ENCODE assay signal across 16 cellular contexts in the genomic region with DNA sequence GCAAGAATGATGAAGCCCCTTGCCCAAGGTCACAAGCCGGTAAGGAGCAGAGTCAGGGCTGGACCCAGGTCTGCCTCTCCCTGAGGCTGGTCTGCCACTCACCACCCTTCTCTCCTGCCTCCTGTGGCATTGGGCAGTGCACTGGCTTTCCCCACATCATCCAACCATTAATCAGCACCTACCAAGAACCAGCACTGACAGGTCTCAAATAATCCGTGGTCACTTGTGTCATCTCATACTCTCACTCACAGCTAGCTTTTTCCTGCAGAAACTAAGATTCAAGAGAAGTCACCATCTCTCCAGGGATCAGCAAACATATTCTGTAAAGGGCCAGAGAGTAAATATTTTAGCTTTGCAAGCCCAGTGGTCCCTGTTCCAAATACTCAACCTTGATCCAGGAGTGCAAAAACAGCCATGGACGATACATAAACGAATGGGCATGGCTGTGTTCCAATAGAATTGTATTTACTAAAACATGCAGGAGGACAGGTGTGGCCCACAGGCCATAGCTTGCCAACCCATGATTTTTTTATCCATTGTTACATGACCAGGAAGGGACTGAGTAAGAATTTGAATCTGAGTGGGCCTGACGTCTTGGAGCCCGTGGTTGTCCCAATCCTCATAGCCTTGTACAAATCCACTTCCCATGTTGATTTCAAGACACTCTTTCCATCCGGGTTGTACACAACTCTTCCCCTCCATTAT.
DNase-seq lines count a peak whose midpoint lies in the region; ATAC-seq, FAIRE-seq and TF ChIP-seq lines count a peak whose summit lies in the region.
"Had no signal": no experiment of that assay in that cellular context is flagged by ENCODE, and none has a peak within 500 bp of the region (broad histone marks: within the 10 kb centered on the region; RNA-seq: fewer than 3 reads in every experiment).

No MANE protein-coding gene starts in this region.

- H3K9me3 ChIP-seq in breast epithelium = no peaks in the 10 kb centered on the region

- CTCF ChIA-PET in MCF 10A (lab: Yijun Ruan, JAX) = interaction anchor here (0.5 to 0.7 kb wide), 3 partner anchors 163 to 941 kb away, joined by 3 read pairs; no protein-coding TSS in a partner anchor

- DNase-seq in MCF 10A (ENCODE audit: unreplicated experiment) (peak; percentile 33), breast epithelium (ENCODE audit: low spot score in 2 of 2) (no peak), bronchial epithelial cell (ENCODE audit: low read depth) (peak; percentile 82), posterior vena cava (ENCODE audit: low spot score) (peak; percentile 22), NCI-H1105 treated with DMSO at 0.1 percent for 48 hours (lab: John Stamatoyannopoulos, UW) (no peak)
- DNase-seq: 8988T, AML-193, DMS53, GF-D8, GM23248, H9 had no signal

- ATAC-seq in esophagus mucosa (peak; percentile 63), GM19455 (IDR thresholded peaks at IDR 0.05; ENCODE audit: unreplicated experiment) (no peak), HG02588 (IDR thresholded peaks at IDR 0.05; ENCODE audit: unreplicated experiment) (no peak)

- no TSS peak for BruUV-seq in MCF 10A (replicated peaks; lab: Mats Ljungman, UMichigan)

- H3K27me3 ChIP-seq in breast epithelium (peaks cover 0 to 5% of the 10 kb centered on the region in 2 donors), bronchial epithelial cell (ENCODE audit: control insufficient read depth, insufficient read depth, low read length) (no peaks in the 10 kb centered on the region)
- H3K27me3 ChIP-seq: BLaER1 had no signal

- no peaks in the 10 kb centered on the region for H3K4me1 ChIP-seq in breast epithelium

- TF ChIP-seq CTCF in MCF 10A (IDR thresholded peaks at IDR 0.05; ENCODE audit: unreplicated experiment) (no peak), breast epithelium (IDR thresholded peaks at IDR 0.05) (no peak), bronchial epithelial cell (IDR thresholded peaks at IDR 0.05; ENCODE audit: insufficient read depth, low read length, severe bottlenecking) (no peak)

- no peak overlapping the region for H3K27ac Mint-ChIP-seq in MCF 10A (ENCODE audit: low read depth, unreplicated experiment)
- H3K27ac Mint-ChIP-seq: H9 had no signal

- FAIRE-seq in bronchial epithelial cell (lab: Jason Lieb, UNC) = peak; percentile 36
- FAIRE-seq: GM19239 had no signal

- no peaks in the 10 kb centered on the region for H3K36me3 Mint-ChIP-seq in MCF 10A (ENCODE audit: insufficient read depth, unreplicated experiment)

- no peak overlapping the region for H3K4me3 Mint-ChIP-seq in MCF 10A (ENCODE audit: unreplicated experiment)
- H3K4me3 Mint-ChIP-seq: H9 had no signal

- POLR2A ChIA-PET in MCF 10A (lab: Yijun Ruan, JAX) = interaction anchor here (1.3 kb wide), 1 partner anchor 9 kb away, joined by 9 read pairs; no protein-coding TSS in a partner anchor

- H3K4me1 Mint-ChIP-seq in MCF 10A (ENCODE audit: insufficient read depth, unreplicated experiment) = peaks cover 20% of the 10 kb centered on the region

- H3K27ac ChIP-seq in breast epithelium = no peak overlapping the region
- H3K27ac ChIP-seq: BLaER1, GM23248 had no signal

- H3K4me3 ChIP-seq in breast epithelium (no peak overlapping the region), bronchial epithelial cell (ENCODE audit: low read depth, low read length) (no peak overlapping the region)
- H3K4me3 ChIP-seq: BLaER1, GM23248 had no signal

- no peaks in the 10 kb centered on the region for H3K9me3 Mint-ChIP-seq in MCF 10A (ENCODE audit: unreplicated experiment)

- intact Hi-C loops in MCF 10A (cut with micrococcal nuclease) (no loop called here), breast epithelium (cut with DNase I; ENCODE audit: low total_unique reads) (no loop called here), posterior vena cava (cut with DNase I) (no loop called here)

- H3K27me3 Mint-ChIP-seq in MCF 10A (ENCODE audit: insufficient read depth, unreplicated experiment) = no peaks in the 10 kb centered on the region

- H3K36me3 ChIP-seq in breast epithelium (no peaks in the 10 kb centered on the region), bronchial epithelial cell (ENCODE audit: control insufficient read depth, insufficient read depth, low read length) (no peaks in the 10 kb centered on the region)
- H3K36me3 ChIP-seq: BLaER1 had no signal

- no peak for TF ChIP-seq POLR2A in breast epithelium (IDR thresholded peaks at IDR 0.05)

Comparison
In these comparisons a context has a peak if more than half of its experiments do, and no peak if none do; other contexts are left out.
1. DNase-seq: peak in MCF 10A (single experiment), bronchial epithelial cell (single experiment) and posterior vena cava (single experiment); none in breast epithelium (0 of 2) and NCI-H1105 treated with DMSO at 0.1 percent for 48 hours (single experiment).